12 cellular contexts compared by ENCODE assay signal in genomic region chr2:74531666-74532065, GRCh38. TPM values are rescaled to one million over a fixed set of nuclear protein-coding genes. Genes with fewer than 3 reads are reported as not detected.
A peak's percentile ranks its signal among the peaks of the same experiment; 100 is the strongest.
DNase-seq lines count a peak whose midpoint lies in the region; ATAC-seq, FAIRE-seq and TF ChIP-seq lines count a peak whose summit lies in the region.
"Had no signal": no experiment of that assay in that cellular context is flagged by ENCODE, and none has a peak within 500 bp of the region (broad histone marks: within the 10 kb centered on the region; RNA-seq: fewer than 3 reads in every experiment).

No MANE protein-coding gene starts in this region.

- no peak for TF ChIP-seq RAD21 in HCT116 (IDR thresholded peaks at IDR 0.05; ENCODE audit: low read depth)
- TF ChIP-seq RAD21 in HepG2 (CRISPR knock-in tag; IDR thresholded peaks at IDR 0.05) = no peak

- H3K9ac ChIP-seq in HCT116 (ENCODE audit: low read length) (no peak overlapping the region), HepG2 (ENCODE audit: insufficient read depth, low read depth, low read length) (no peak overlapping the region)

- H3K4me2 ChIP-seq in HCT116 (ENCODE audit: low read length) (0 out of 2 replicates have a peak overlapping the region, but pooled peaks have one; percentile 86), HepG2 (ENCODE audit: low read depth, low read length) (no peak overlapping the region)

- WGBS in HepG2 (ENCODE audit: low lambda C conversion rate) = 99% methylated on average over 7 of the region's 7 CpGs

- no peaks in the 10 kb centered on the region for H3K9me3 Mint-ChIP-seq in CD8-positive, alpha-beta memory T cell
- H3K9me3 Mint-ChIP-seq in activated naive CD4-positive, alpha-beta T cell treated with anti-CD3 and anti-CD28 coated beads, Interleukin-2, amount 50 U/mL, for 72 hours = no peaks in the 10 kb centered on the region
- H3K9me3 Mint-ChIP-seq in nephron progenitor cell = no peaks in the 10 kb centered on the region

- peaks cover 28% of the 10 kb centered on the region for H3K4me1 ChIP-seq in CD8-positive, alpha-beta memory T cell (ENCODE audit: insufficient read depth, low read length)
- H3K4me1 ChIP-seq in HCT116 (ENCODE audit: control insufficient read depth in 1 of 2, insufficient read depth in 2 of 2, low read length in 2 of 2) = peaks cover 14 to 27% of the 10 kb centered on the region in 2 experiments
- H3K4me1 ChIP-seq in HepG2 (ENCODE audit: insufficient read depth, low read length) = peaks cover 38% of the 10 kb centered on the region

- no peaks in the 10 kb centered on the region for H3K9me2 ChIP-seq in HCT116 (ENCODE audit: insufficient read depth)

- H3K4me3 ChIP-seq in CD8-positive, alpha-beta memory T cell (ENCODE audit: low read length) = no peak overlapping the region
- no peak overlapping the region for H3K4me3 ChIP-seq in HCT116 (replicated peaks in 1 of 2; ENCODE audit: low read depth in 1 of 2, low read length in 2 of 2)
- no peak overlapping the region for H3K4me3 ChIP-seq in HepG2 (replicated peaks in 1 of 3; ENCODE audit: insufficient read depth in 1 of 3, low read depth in 2 of 3, low read length in 3 of 3)

- H3K79me2 ChIP-seq in HCT116 (ENCODE audit: insufficient read depth, low read length) (peaks cover 40% of the 10 kb centered on the region), HepG2 (ENCODE audit: insufficient read depth, low read length) (peaks cover 30% of the 10 kb centered on the region)

- TF ChIP-seq POLR2A in HCT116 (IDR thresholded peaks at IDR 0.05; ENCODE audit: borderline replicate concordance, extremely low read depth, insufficient read depth, insufficient read length) (no peak), HepG2 (IDR thresholded peaks at IDR 0.05; ENCODE audit: insufficient read depth in 1 of 2, low read depth in 2 of 2, low read length in 2 of 2) (no peak)

- FAIRE-seq in HepG2 (lab: Jason Lieb, UNC) = no peak

- POLR2A ChIA-PET in CD8-positive, alpha-beta memory T cell (lab: Charles Lee) = interaction anchor here (0.8 to 1.7 kb wide), 4 partner anchors 48 to 77 kb away, joined by 3 to 5 read pairs (median 4); partner anchors contain the start of genes CCDC142 and WBP1
- POLR2A ChIA-PET in HCT116 (lab: Charles Lee) (interaction anchor here (1.3 kb wide), 1 partner anchor 27 kb away, joined by 4 read pairs; no protein-coding TSS in a partner anchor), HepG2 (lab: Yijun Ruan, JAX) (interaction anchor here (0.7 to 5.9 kb wide), 6 partner anchors 23 to 74 kb away, joined by 3 to 76 read pairs (median 12); partner anchors contain the start of genes CCDC142, LBX2, PCGF1 and TTC31)

- H3K27ac ChIP-seq in CD8-positive, alpha-beta memory T cell (ENCODE audit: low read depth, low read length) = no peak overlapping the region
- H3K27ac ChIP-seq in HCT116 (ENCODE audit: low read depth, low read length) (no peak overlapping the region), HepG2 (ENCODE audit: extremely low read length, insufficient read depth, low read length) (no peak overlapping the region)

- H3K27me3 ChIP-seq in CD8-positive, alpha-beta memory T cell (ENCODE audit: insufficient read depth, low read length, poor library complexity, severe bottlenecking) = no peaks in the 10 kb centered on the region
- H3K27me3 ChIP-seq in HCT116 (ENCODE audit: insufficient read depth, low read length) = no peaks in the 10 kb centered on the region
- peaks cover 4 to 9% of the 10 kb centered on the region in 2 experiments; a peak in 3 of 5 replicates for H3K27me3 ChIP-seq in HepG2 (ENCODE audit: control insufficient read depth in 1 of 2, insufficient read depth in 2 of 2, low read length in 2 of 2)
- H3K27me3 ChIP-seq: tibial nerve had no signal

- no peak for DNase-seq in CD8-positive, alpha-beta memory T cell
- DNase-seq in HCT116 (ENCODE audit: low read depth, low spot score) (no peak), nephron progenitor cell (no peak), dedifferentiated amniotic fluid mesenchymal stem cell (ENCODE audit: extremely low spot score) (no peak), AG08395 (ENCODE audit: low spot score) (no peak), HepG2 (ENCODE audit: low spot score) (no peak)
- no peak for DNase-seq in activated naive CD4-positive, alpha-beta T cell treated with anti-CD3 and anti-CD28 coated beads, Interleukin-2, amount 50 U/mL, for 72 hours (ENCODE audit: low spot score in 2 of 2)
- DNase-seq: activated gamma-delta T cell treated with Interleukin-2 at 50 U/mL for 16 hours, midbrain, NCI-H1417 treated with DMSO at 0.1 percent for 48 hours had no signal

- H3K36me3 ChIP-seq in CD8-positive, alpha-beta memory T cell (ENCODE audit: insufficient read depth, low read length) = peaks cover 18% of the 10 kb centered on the region
- H3K36me3 ChIP-seq in HCT116 (ENCODE audit: control insufficient read depth in 1 of 2, insufficient read depth in 2 of 2, low read length in 2 of 2) (peaks cover 13 to 19% of the 10 kb centered on the region in 2 experiments), HepG2 (replicated peaks in 1 of 2; ENCODE audit: control insufficient read depth in 1 of 2, insufficient read depth in 2 of 2, low read length in 2 of 2) (peaks cover 15 to 29% of the 10 kb centered on the region in 2 experiments)

- peaks cover 8 to 51% (median 10%) of the 10 kb centered on the region in 3 donors for H3K36me3 Mint-ChIP-seq in CD8-positive, alpha-beta memory T cell
- H3K36me3 Mint-ChIP-seq in activated naive CD4-positive, alpha-beta T cell treated with anti-CD3 and anti-CD28 coated beads, Interleukin-2, amount 50 U/mL, for 72 hours = peaks cover 35 to 42% of the 10 kb centered on the region in 2 donors
- H3K36me3 Mint-ChIP-seq in nephron progenitor cell (ENCODE audit: low read depth) = peaks cover 39% of the 10 kb centered on the region

- CTCF ChIA-PET in CD8-positive, alpha-beta memory T cell (lab: Charles Lee) = interaction anchor here (0.8 to 5.1 kb wide), 16 partner anchors 20 to 282 kb away, joined by 3 to 42 read pairs (median 4); partner anchors contain the start of genes C2orf81, CCDC142, INO80B and MRPL53
- CTCF ChIA-PET in HCT116 (lab: Charles Lee) = interaction anchor here (0.9 to 2.3 kb wide), 7 partner anchors 13 to 705 kb away, joined by 3 to 12 read pairs (median 6); partner anchors contain the start of genes CCDC142 and TTC31
- CTCF ChIA-PET in HepG2 (lab: Yijun Ruan, JAX; ENCODE audit: low intra/inter-chr PET ratio, low total read pairs) = interaction anchor here (1.2 to 2.4 kb wide), 5 partner anchors 25 to 282 kb away, joined by 4 to 19 read pairs (median 5); partner anchors contain the start of genes CCDC142, PCGF1 and TTC31

- TF ChIP-seq CTCF in HCT116 (IDR thresholded peaks at IDR 0.05 in 2 of 3, conservative IDR thresholded peaks at IDR 0.05 in 1 of 3; ENCODE audit: borderline replicate concordance in 1 of 3, insufficient read depth in 1 of 3, low read depth in 2 of 3, low read length in 2 of 3) (no peak), nephron progenitor cell (IDR thresholded peaks at IDR 0.05) (no peak), HepG2 (CRISPR knock-in tag; IDR thresholded peaks at IDR 0.05) (no peak)

- no peaks in the 10 kb centered on the region for H3K9me3 ChIP-seq in CD8-positive, alpha-beta memory T cell (ENCODE audit: low read length)
- H3K9me3 ChIP-seq in HCT116 (ENCODE audit: control insufficient read depth in 1 of 2, insufficient read depth in 1 of 2, low read depth in 1 of 2, low read length in 2 of 2) (no peaks in the 10 kb centered on the region), HepG2 (ENCODE audit: low read length) (no peaks in the 10 kb centered on the region)
- H3K9me3 ChIP-seq: tibial nerve had no signal

- RAD21 ChIA-PET in HCT116 (lab: Charles Lee; ENCODE audit: low non-redundant PET in 1 of 2, low total read pairs in 2 of 2, uncharacterized antibody in 2 of 2, unreplicated experiment in 2 of 2) = interaction anchor here in 1 of 2 experiments (0.6 kb wide), 1 partner anchor 47 kb away, joined by 3 read pairs; no protein-coding TSS in a partner anchor

- H2AFZ ChIP-seq in HCT116 (ENCODE audit: low read depth, low read length, poor library complexity, severe bottlenecking) = no peak overlapping the region
- H2AFZ ChIP-seq in HepG2 (ENCODE audit: low read length) = no peak overlapping the region

- in situ Hi-C loops in HepG2 (cut with HindIII; ENCODE audit: extremely low pct_ligation_motif_present, low pct_unique_long_range_greater_than_20kb) = no loop called here

- peak overlapping the region in 5 of 7 donors; percentile 26 to 95 (median 64) for H3K4me3 Mint-ChIP-seq in CD8-positive, alpha-beta memory T cell
- peak overlapping the region; percentile 26 for H3K4me3 Mint-ChIP-seq in nephron progenitor cell

- intact Hi-C loops in HCT116 (cut with micrococcal nuclease) (loop anchor here (1.0 to 5.0 kb wide), 2 partner anchors 198 to 279 kb away; no protein-coding TSS in a partner anchor), HepG2 (cut with micrococcal nuclease; ENCODE audit: unreplicated experiment) (loop anchor here (1.0 kb wide), 1 partner anchor 198 kb away; no protein-coding TSS in a partner anchor)

- H4K20me1 ChIP-seq in HCT116 (ENCODE audit: insufficient read depth) (no peaks in the 10 kb centered on the region), HepG2 (ENCODE audit: insufficient read depth, low read length) (no peaks in the 10 kb centered on the region)

- peaks cover 30 to 40% (median 38%) of the 10 kb centered on the region in 3 donors for H3K4me1 Mint-ChIP-seq in CD8-positive, alpha-beta memory T cell
- H3K4me1 Mint-ChIP-seq in nephron progenitor cell = peaks cover 38% of the 10 kb centered on the region

- peak overlapping the region in 6 of 8 donors; percentile 34 to 96 (median 78) for H3K27ac Mint-ChIP-seq in CD8-positive, alpha-beta memory T cell
- peak overlapping the region; percentile 34 to 98 for H3K27ac Mint-ChIP-seq in activated naive CD4-positive, alpha-beta T cell treated with anti-CD3 and anti-CD28 coated beads, Interleukin-2, amount 50 U/mL, for 72 hours
- no peak overlapping the region for H3K27ac Mint-ChIP-seq in nephron progenitor cell

- no TSS peak for BruUV-seq in HCT116 (replicated peaks; lab: Mats Ljungman, UMichigan)
- no TSS peak for BruUV-seq in HepG2 (replicated peaks; lab: Mats Ljungman, UMichigan)

- ATAC-seq in HCT116 (no peak), HepG2 (no peak)
- ATAC-seq in activated naive CD4-positive, alpha-beta T cell treated with anti-CD3 and anti-CD28 coated beads, Interleukin-2, amount 50 U/mL, for 72 hours = no peak
- ATAC-seq: sciatic nerve had no signal

- TF ChIP-seq EP300 in HepG2 (IDR thresholded peaks at IDR 0.05; ENCODE audit: low read depth in 2 of 2, low read length in 2 of 2) = no peak
- no peak for TF ChIP-seq EP300 in HepG2 (CRISPR knock-in tag; IDR thresholded peaks at IDR 0.05; ENCODE audit: borderline replicate concordance)

- peaks cover 0 to 2% of the 10 kb centered on the region in 2 donors for H3K27me3 Mint-ChIP-seq in CD8-positive, alpha-beta memory T cell
- no peaks in the 10 kb centered on the region for H3K27me3 Mint-ChIP-seq in nephron progenitor cell (ENCODE audit: low read depth, poor library complexity)

RNA-seq across cellular contexts. Expression of gene HTRA2, which starts 1.9 kb away (rescaled TPM):
- total RNA-seq in CD8-positive, alpha-beta memory T cell = 10 to 100 TPM; 81.0 to 82.1 TPM
- 26.0 TPM for polyA plus RNA-seq in CD8-positive, alpha-beta memory T cell
- total RNA-seq in HCT116 (2021; ENCODE audit: unreplicated experiment) (36.2 TPM), HepG2 (2016; rRNA removed; fragmentation: Illumina TruSeq; extraction: Trizol) (37.0 and 47.7 TPM in 2 replicates)
- polyA plus RNA-seq in HCT116 (2012) = 29.0 and 33.4 TPM in 2 replicates
- 10 to 100 TPM; 57.5 to 84.4 TPM for total RNA-seq in activated naive CD4-positive, alpha-beta T cell treated with anti-CD3 and anti-CD28 coated beads, Interleukin-2, amount 50 U/mL, for 72 hours
- total RNA-seq in HepG2 (2016; cell fraction: cytosol; rRNA removed; fragmentation: Illumina TruSeq; extraction: Trizol; ENCODE audit: low read depth) = 13.0 and 16.0 TPM in 2 replicates
- total RNA-seq in HepG2 (2016; cell fraction: insoluble cytoplasmic fraction; rRNA removed; fragmentation: Illumina TruSeq; extraction: Trizol) = 32.1 and 51.7 TPM in 2 replicates
- total RNA-seq in HepG2 (2016; cell fraction: membrane; rRNA removed; fragmentation: Illumina TruSeq; extraction: Trizol) = 24.9 and 25.2 TPM in 2 replicates
- total RNA-seq in HepG2 (2016; cell fraction: nucleus; rRNA removed; fragmentation: Illumina TruSeq; extraction: Trizol) = 34.3 and 38.8 TPM in 2 replicates
- 50.3 and 56.1 TPM in 2 replicates for polyA plus RNA-seq in HepG2 (2011; rRNA removed)
- polyA plus RNA-seq in HepG2 (2011; cell fraction: cytosol; rRNA removed) = 53.8 and 61.4 TPM in 2 replicates
- 92.9 and 109 TPM in 2 replicates for polyA plus RNA-seq in HepG2 (2011; cell fraction: nucleus; rRNA removed)
- 40.6 and 45.3 TPM in 2 replicates for polyA plus RNA-seq in HepG2 (2012)
- polyA plus RNA-seq in HepG2 (2016; cell fraction: cytosol; fragmentation: Illumina TruSeq; extraction: Trizol; ENCODE audit: low read depth) = 12.6 and 14.4 TPM in 2 replicates
- 35.6 and 37.4 TPM in 2 replicates for polyA plus RNA-seq in HepG2 (2016; cell fraction: insoluble cytoplasmic fraction; fragmentation: Illumina TruSeq; extraction: Trizol; ENCODE audit: low read depth)
- 20.3 and 20.9 TPM in 2 replicates for polyA plus RNA-seq in HepG2 (2016; cell fraction: membrane; fragmentation: Illumina TruSeq; extraction: Trizol; ENCODE audit: low read depth)
- polyA plus RNA-seq in HepG2 (2016; cell fraction: nucleus; fragmentation: Illumina TruSeq; extraction: Trizol; ENCODE audit: insufficient read depth, low read depth) = 59.5 and 59.8 TPM in 2 replicates
- polyA minus RNA-seq in HepG2 (2011; rRNA and poly(A)+ RNA removed; ENCODE audit: low replicate concordance) = 72.4 and 106 TPM in 2 replicates
- 20.8 and 28.5 TPM in 2 replicates for polyA minus RNA-seq in HepG2 (2011; cell fraction: cytosol; rRNA and poly(A)+ RNA removed)
- polyA minus RNA-seq in HepG2 (2011; cell fraction: nucleus; rRNA and poly(A)+ RNA removed) = 35.9 and 51.6 TPM in 2 replicates

RNA-seq across cellular contexts. Expression of gene AUP1, which starts 2.2 kb away (rescaled TPM):
- 100 to 1,000 TPM; 219 to 225 TPM for total RNA-seq in CD8-positive, alpha-beta memory T cell
- polyA plus RNA-seq in CD8-positive, alpha-beta memory T cell = 95.8 TPM
- total RNA-seq in HCT116 (2021; ENCODE audit: unreplicated experiment) (116 TPM), HepG2 (2016; rRNA removed; fragmentation: Illumina TruSeq; extraction: Trizol) (67.0 and 174 TPM in 2 replicates)
- polyA plus RNA-seq in HCT116 (2012) = 115 and 127 TPM in 2 replicates
- 10 to 100 TPM; 42.3 to 97.1 TPM for total RNA-seq in activated naive CD4-positive, alpha-beta T cell treated with anti-CD3 and anti-CD28 coated beads, Interleukin-2, amount 50 U/mL, for 72 hours
- 95.5 and 114 TPM in 2 replicates for total RNA-seq in HepG2 (2016; cell fraction: cytosol; rRNA removed; fragmentation: Illumina TruSeq; extraction: Trizol; ENCODE audit: low read depth)
- total RNA-seq in HepG2 (2016; cell fraction: insoluble cytoplasmic fraction; rRNA removed; fragmentation: Illumina TruSeq; extraction: Trizol) = 65.6 and 181 TPM in 2 replicates
- total RNA-seq in HepG2 (2016; cell fraction: membrane; rRNA removed; fragmentation: Illumina TruSeq; extraction: Trizol) = 120 and 144 TPM in 2 replicates
- total RNA-seq in HepG2 (2016; cell fraction: nucleus; rRNA removed; fragmentation: Illumina TruSeq; extraction: Trizol) = 197 and 227 TPM in 2 replicates
- polyA plus RNA-seq in HepG2 (2011; rRNA removed) = 267 and 291 TPM in 2 replicates
- polyA plus RNA-seq in HepG2 (2011; cell fraction: cytosol; rRNA removed) = 214 and 249 TPM in 2 replicates
- polyA plus RNA-seq in HepG2 (2011; cell fraction: nucleus; rRNA removed) = 1,050 and 1,263 TPM in 2 replicates
- polyA plus RNA-seq in HepG2 (2012) = 138 and 140 TPM in 2 replicates
- polyA plus RNA-seq in HepG2 (2016; cell fraction: cytosol; fragmentation: Illumina TruSeq; extraction: Trizol; ENCODE audit: low read depth) = 118 and 134 TPM in 2 replicates
- polyA plus RNA-seq in HepG2 (2016; cell fraction: insoluble cytoplasmic fraction; fragmentation: Illumina TruSeq; extraction: Trizol; ENCODE audit: low read depth) = 70.3 and 84.7 TPM in 2 replicates
- 127 and 139 TPM in 2 replicates for polyA plus RNA-seq in HepG2 (2016; cell fraction: membrane; fragmentation: Illumina TruSeq; extraction: Trizol; ENCODE audit: low read depth)
- polyA plus RNA-seq in HepG2 (2016; cell fraction: nucleus; fragmentation: Illumina TruSeq; extraction: Trizol; ENCODE audit: insufficient read depth, low read depth) = 543 and 555 TPM in 2 replicates
- 211 and 273 TPM in 2 replicates for polyA minus RNA-seq in HepG2 (2011; rRNA and poly(A)+ RNA removed; ENCODE audit: low replicate concordance)
- polyA minus RNA-seq in HepG2 (2011; cell fraction: cytosol; rRNA and poly(A)+ RNA removed) = 79.8 and 82.9 TPM in 2 replicates
- polyA minus RNA-seq in HepG2 (2011; cell fraction: nucleus; rRNA and poly(A)+ RNA removed) = 199 and 204 TPM in 2 replicates

RNA-seq across cellular contexts. Expression of gene DQX1, which starts 5.6 kb away (rescaled TPM):
- total RNA-seq in CD8-positive, alpha-beta memory T cell = under 1 TPM; 0.51 to 0.83 TPM
- polyA plus RNA-seq in CD8-positive, alpha-beta memory T cell = not detected
- total RNA-seq in HCT116 (2021; ENCODE audit: unreplicated experiment) (0.98 TPM), HepG2 (2016; rRNA removed; fragmentation: Illumina TruSeq; extraction: Trizol) (23.9 and 27.6 TPM in 2 replicates)
- polyA plus RNA-seq in HCT116 (2012) = 0.48 and 0.50 TPM in 2 replicates
- 1 to 10 TPM in 1 of 2 donors, under 1 TPM in 1; 0.29 to 2.3 TPM for total RNA-seq in activated naive CD4-positive, alpha-beta T cell treated with anti-CD3 and anti-CD28 coated beads, Interleukin-2, amount 50 U/mL, for 72 hours
- 2.6 and 3.3 TPM in 2 replicates for total RNA-seq in HepG2 (2016; cell fraction: cytosol; rRNA removed; fragmentation: Illumina TruSeq; extraction: Trizol; ENCODE audit: low read depth)
- total RNA-seq in HepG2 (2016; cell fraction: insoluble cytoplasmic fraction; rRNA removed; fragmentation: Illumina TruSeq; extraction: Trizol) = 22.2 and 26.8 TPM in 2 replicates
- total RNA-seq in HepG2 (2016; cell fraction: membrane; rRNA removed; fragmentation: Illumina TruSeq; extraction: Trizol) = 5.5 and 6.0 TPM in 2 replicates
- 33.6 and 38.9 TPM in 2 replicates for total RNA-seq in HepG2 (2016; cell fraction: nucleus; rRNA removed; fragmentation: Illumina TruSeq; extraction: Trizol)
- polyA plus RNA-seq in HepG2 (2011; rRNA removed) = 72.9 and 89.8 TPM in 2 replicates
- 26.2 and 34.1 TPM in 2 replicates for polyA plus RNA-seq in HepG2 (2011; cell fraction: cytosol; rRNA removed)
- polyA plus RNA-seq in HepG2 (2011; cell fraction: nucleus; rRNA removed) = 328 and 444 TPM in 2 replicates
- 18.7 and 45.3 TPM in 2 replicates for polyA plus RNA-seq in HepG2 (2012)
- polyA plus RNA-seq in HepG2 (2016; cell fraction: cytosol; fragmentation: Illumina TruSeq; extraction: Trizol; ENCODE audit: low read depth) = 1.8 and 2.4 TPM in 2 replicates
- 24.5 and 26.6 TPM in 2 replicates for polyA plus RNA-seq in HepG2 (2016; cell fraction: insoluble cytoplasmic fraction; fragmentation: Illumina TruSeq; extraction: Trizol; ENCODE audit: low read depth)
- polyA plus RNA-seq in HepG2 (2016; cell fraction: membrane; fragmentation: Illumina TruSeq; extraction: Trizol; ENCODE audit: low read depth) = 3.1 and 3.3 TPM in 2 replicates
- 74.4 and 79.7 TPM in 2 replicates for polyA plus RNA-seq in HepG2 (2016; cell fraction: nucleus; fragmentation: Illumina TruSeq; extraction: Trizol; ENCODE audit: insufficient read depth, low read depth)
- polyA minus RNA-seq in HepG2 (2011; rRNA and poly(A)+ RNA removed; ENCODE audit: low replicate concordance) = 0.37 and 58.7 TPM in 2 replicates
- 15.7 and 18.8 TPM in 2 replicates for polyA minus RNA-seq in HepG2 (2011; cell fraction: cytosol; rRNA and poly(A)+ RNA removed)
- polyA minus RNA-seq in HepG2 (2011; cell fraction: nucleus; rRNA and poly(A)+ RNA removed) = 68.4 and 72.2 TPM in 2 replicates
- total RNA-seq: sciatic nerve had no signal

RNA-seq across cellular contexts. Expression of gene TLX2, which starts 17.4 kb away (rescaled TPM):
- under 1 TPM; 0.37 to 0.60 TPM for total RNA-seq in CD8-positive, alpha-beta memory T cell
- not detected for polyA plus RNA-seq in CD8-positive, alpha-beta memory T cell
- total RNA-seq in HCT116 (2021; ENCODE audit: unreplicated experiment) = not detected
- 0.04 and 0.06 TPM in 2 replicates for polyA plus RNA-seq in HCT116 (2012)
- total RNA-seq in activated naive CD4-positive, alpha-beta T cell treated with anti-CD3 and anti-CD28 coated beads, Interleukin-2, amount 50 U/mL, for 72 hours = under 1 TPM; 0.19 to 0.25 TPM
- total RNA-seq in HepG2 (2016; rRNA removed; fragmentation: Illumina TruSeq; extraction: Trizol) = 0.20 TPM in 1 of 2 replicates, not detected in the other
- total RNA-seq in HepG2 (2016; cell fraction: cytosol; rRNA removed; fragmentation: Illumina TruSeq; extraction: Trizol; ENCODE audit: low read depth) = 0.10 and 0.26 TPM in 2 replicates
- total RNA-seq in HepG2 (2016; cell fraction: insoluble cytoplasmic fraction; rRNA removed; fragmentation: Illumina TruSeq; extraction: Trizol) = 0.28 TPM in 1 of 2 replicates, not detected in the other
- total RNA-seq in HepG2 (2016; cell fraction: membrane; rRNA removed; fragmentation: Illumina TruSeq; extraction: Trizol) = 0.28 TPM in 1 of 2 replicates, not detected in the other
- total RNA-seq in HepG2 (2016; cell fraction: nucleus; rRNA removed; fragmentation: Illumina TruSeq; extraction: Trizol) = not detected in 2 replicates
- polyA plus RNA-seq in HepG2 (2011; rRNA removed) = 0.05 and 0.09 TPM in 2 replicates
- polyA plus RNA-seq in HepG2 (2011; cell fraction: cytosol; rRNA removed) = 0.10 and 0.17 TPM in 2 replicates
- polyA plus RNA-seq in HepG2 (2011; cell fraction: nucleus; rRNA removed) = 0.35 and 0.92 TPM in 2 replicates
- polyA plus RNA-seq in HepG2 (2012) = 4.1 and 5.8 TPM in 2 replicates
- 0.09 and 0.26 TPM in 2 replicates for polyA plus RNA-seq in HepG2 (2016; cell fraction: cytosol; fragmentation: Illumina TruSeq; extraction: Trizol; ENCODE audit: low read depth)
- 0.26 TPM in 1 of 2 replicates, not detected in the other for polyA plus RNA-seq in HepG2 (2016; cell fraction: insoluble cytoplasmic fraction; fragmentation: Illumina TruSeq; extraction: Trizol; ENCODE audit: low read depth)
- 0.62 TPM in 1 of 2 replicates, not detected in the other for polyA plus RNA-seq in HepG2 (2016; cell fraction: membrane; fragmentation: Illumina TruSeq; extraction: Trizol; ENCODE audit: low read depth)
- polyA plus RNA-seq in HepG2 (2016; cell fraction: nucleus; fragmentation: Illumina TruSeq; extraction: Trizol; ENCODE audit: insufficient read depth, low read depth) = 0.66 TPM in 1 of 2 replicates, not detected in the other
- polyA minus RNA-seq in HepG2 (2011; rRNA and poly(A)+ RNA removed; ENCODE audit: low replicate concordance) = not detected in 2 replicates
- not detected in 2 replicates for polyA minus RNA-seq in HepG2 (2011; cell fraction: cytosol; rRNA and poly(A)+ RNA removed)
- polyA minus RNA-seq in HepG2 (2011; cell fraction: nucleus; rRNA and poly(A)+ RNA removed) = not detected in 2 replicates
- total RNA-seq: sciatic nerve, tibial nerve had no signal

RNA-seq across cellular contexts. Expression of gene LOXL3, which starts 22.1 kb away (rescaled TPM):
- total RNA-seq in CD8-positive, alpha-beta memory T cell = 1 to 10 TPM in 1 of 2 experiments, under 1 TPM in 1; 0.77 to 1.2 TPM
- 0.08 TPM for polyA plus RNA-seq in CD8-positive, alpha-beta memory T cell
- total RNA-seq in HCT116 (2021; ENCODE audit: unreplicated experiment) (4.1 TPM), HepG2 (2016; rRNA removed; fragmentation: Illumina TruSeq; extraction: Trizol) (0.39 and 0.55 TPM in 2 replicates)
- 2.3 TPM in 2 replicates for polyA plus RNA-seq in HCT116 (2012)
- total RNA-seq in activated naive CD4-positive, alpha-beta T cell treated with anti-CD3 and anti-CD28 coated beads, Interleukin-2, amount 50 U/mL, for 72 hours = 1 to 10 TPM in 1 of 2 donors, under 1 TPM in 1; 0.20 to 1.5 TPM
- not detected in 2 replicates for total RNA-seq in HepG2 (2016; cell fraction: cytosol; rRNA removed; fragmentation: Illumina TruSeq; extraction: Trizol; ENCODE audit: low read depth)
- total RNA-seq in HepG2 (2016; cell fraction: insoluble cytoplasmic fraction; rRNA removed; fragmentation: Illumina TruSeq; extraction: Trizol) = 0.36 and 0.82 TPM in 2 replicates
- total RNA-seq in HepG2 (2016; cell fraction: membrane; rRNA removed; fragmentation: Illumina TruSeq; extraction: Trizol) = 0.09 and 0.10 TPM in 2 replicates
- 0.60 and 0.84 TPM in 2 replicates for total RNA-seq in HepG2 (2016; cell fraction: nucleus; rRNA removed; fragmentation: Illumina TruSeq; extraction: Trizol)
- 6.5 and 7.2 TPM in 2 replicates for polyA plus RNA-seq in HepG2 (2011; rRNA removed)
- 6.0 and 6.6 TPM in 2 replicates for polyA plus RNA-seq in HepG2 (2011; cell fraction: cytosol; rRNA removed)
- polyA plus RNA-seq in HepG2 (2011; cell fraction: nucleus; rRNA removed) = 9.6 and 11.7 TPM in 2 replicates
- 4.3 and 13.1 TPM in 2 replicates for polyA plus RNA-seq in HepG2 (2012)
- 0.19 TPM in 1 of 2 replicates, not detected in the other for polyA plus RNA-seq in HepG2 (2016; cell fraction: cytosol; fragmentation: Illumina TruSeq; extraction: Trizol; ENCODE audit: low read depth)
- polyA plus RNA-seq in HepG2 (2016; cell fraction: insoluble cytoplasmic fraction; fragmentation: Illumina TruSeq; extraction: Trizol; ENCODE audit: low read depth) = 0.13 and 0.20 TPM in 2 replicates
- polyA plus RNA-seq in HepG2 (2016; cell fraction: membrane; fragmentation: Illumina TruSeq; extraction: Trizol; ENCODE audit: low read depth) = 0.07 and 0.14 TPM in 2 replicates
- polyA plus RNA-seq in HepG2 (2016; cell fraction: nucleus; fragmentation: Illumina TruSeq; extraction: Trizol; ENCODE audit: insufficient read depth, low read depth) = 1.2 and 1.6 TPM in 2 replicates
- polyA minus RNA-seq in HepG2 (2011; rRNA and poly(A)+ RNA removed; ENCODE audit: low replicate concordance) = 0.72 and 6.0 TPM in 2 replicates
- polyA minus RNA-seq in HepG2 (2011; cell fraction: cytosol; rRNA and poly(A)+ RNA removed) = 1.9 and 5.7 TPM in 2 replicates
- polyA minus RNA-seq in HepG2 (2011; cell fraction: nucleus; rRNA and poly(A)+ RNA removed) = 4.0 TPM in 2 replicates
